13 cellular contexts compared by ENCODE assay signal in genomic region chr7:22192778-22193177, GRCh38.
DNase-seq lines count a peak whose midpoint lies in the region; ATAC-seq, FAIRE-seq and TF ChIP-seq lines count a peak whose summit lies in the region.
"Had no signal": no experiment of that assay in that cellular context is flagged by ENCODE, and none has a peak within 500 bp of the region (broad histone marks: within the 10 kb centered on the region; RNA-seq: fewer than 3 reads in every experiment).

No MANE protein-coding gene starts in this region.

- H3K9me3 ChIP-seq in ectodermal cell (ENCODE audit: control insufficient read depth, low read length): no peaks in the 10 kb centered on the region

- H3K4me3 Mint-ChIP-seq in nephron progenitor cell: peak overlapping the region; percentile 81
- no peak overlapping the region for H3K4me3 Mint-ChIP-seq in stimulated activated naive CD8-positive, alpha-beta T cell treated with anti-CD3 and anti-CD28 coated beads, Interleukin-15, amount 100 ng/mL, for 72 hours
- H3K4me3 Mint-ChIP-seq: effector memory CD8-positive, alpha-beta T cell had no signal

- no peaks in the 10 kb centered on the region for H3K36me3 ChIP-seq in ectodermal cell (ENCODE audit: control insufficient read depth, insufficient read depth, low read length)

- WGBS in ectodermal cell, 2 experiments: 38 to 43% methylated on average over 4 of the region's 4 CpGs

- no peak for TF ChIP-seq CTCF in nephron progenitor cell (IDR thresholded peaks at IDR 0.05)
- TF ChIP-seq CTCF in D721Med (IDR thresholded peaks at IDR 0.05; ENCODE audit: insufficient read depth, missing control alignments): no peak

- no peaks in the 10 kb centered on the region for H3K27me3 ChIP-seq in ectodermal cell (ENCODE audit: control insufficient read depth, insufficient read depth, low read length, poor library complexity, severe bottlenecking)

- peaks cover 10% of the 10 kb centered on the region for H3K27me3 Mint-ChIP-seq in nephron progenitor cell (ENCODE audit: low read depth, poor library complexity)
- peaks cover 6% of the 10 kb centered on the region for H3K27me3 Mint-ChIP-seq in stimulated activated naive CD8-positive, alpha-beta T cell treated with anti-CD3 and anti-CD28 coated beads, Interleukin-15, amount 100 ng/mL, for 72 hours

- no peaks in the 10 kb centered on the region for H3K36me3 Mint-ChIP-seq in nephron progenitor cell (ENCODE audit: low read depth)

- peaks cover 26% of the 10 kb centered on the region for H3K4me1 ChIP-seq in ectodermal cell (ENCODE audit: control insufficient read depth, insufficient read depth, low read length)

- no peaks in the 10 kb centered on the region for H3K9me3 Mint-ChIP-seq in nephron progenitor cell
- H3K9me3 Mint-ChIP-seq in stimulated activated naive CD8-positive, alpha-beta T cell treated with anti-CD3 and anti-CD28 coated beads, Interleukin-15, amount 100 ng/mL, for 72 hours: no peaks in the 10 kb centered on the region
- H3K9me3 Mint-ChIP-seq: effector memory CD8-positive, alpha-beta T cell had no signal

- peaks cover 64% of the 10 kb centered on the region for H3K4me1 Mint-ChIP-seq in nephron progenitor cell
- no peaks in the 10 kb centered on the region for H3K4me1 Mint-ChIP-seq in stimulated activated naive CD8-positive, alpha-beta T cell treated with anti-CD3 and anti-CD28 coated beads, Interleukin-15, amount 100 ng/mL, for 72 hours

- peak overlapping the region; percentile 47 for H3K4me3 ChIP-seq in ectodermal cell (ENCODE audit: insufficient read depth, low read depth, low read length)

- FAIRE-seq in D721Med (lab: Jason Lieb, UNC): no peak
- FAIRE-seq: GM19239 had no signal

- DNase-seq in DMS 273 treated with DMSO at 0.1 percent for 48 hours (lab: John Stamatoyannopoulos, UW) (peak; percentile 47), NCI-H2029 (lab: John Stamatoyannopoulos, UW) (peak; percentile 15), nephron progenitor cell (no peak), LoVo (ENCODE audit: low spot score) (no peak), D721Med (ENCODE audit: insufficient read length, low spot score) (no peak)
- no peak for DNase-seq in stimulated activated naive CD8-positive, alpha-beta T cell treated with anti-CD3 and anti-CD28 coated beads, Interleukin-15, amount 100 ng/mL, for 72 hours
- DNase-seq: activated T-cell treated with anti-CD3 and anti-CD28 coated beads, Interleukin-2, amount 50 U/mL, for 1 hour; effector memory CD8-positive, alpha-beta T cell; GM23248; posterior cingulate gyrus had no signal

- no peak overlapping the region for H3K27ac Mint-ChIP-seq in nephron progenitor cell
- no peak overlapping the region for H3K27ac Mint-ChIP-seq in stimulated activated naive CD8-positive, alpha-beta T cell treated with anti-CD3 and anti-CD28 coated beads, Interleukin-15, amount 100 ng/mL, for 72 hours
- H3K27ac Mint-ChIP-seq: effector memory CD8-positive, alpha-beta T cell had no signal

- no peak overlapping the region for H3K27ac ChIP-seq in ectodermal cell (ENCODE audit: insufficient read depth, low read depth, low read length, poor library complexity, severe bottlenecking)
- H3K27ac ChIP-seq: GM23248 had no signal

- no peak for ATAC-seq in HG02970 (IDR thresholded peaks at IDR 0.05; ENCODE audit: low FRiP score, unreplicated experiment)
- no peak for ATAC-seq in stimulated activated naive CD8-positive, alpha-beta T cell treated with anti-CD3 and anti-CD28 coated beads, Interleukin-15, amount 100 ng/mL, for 72 hours
- ATAC-seq: effector memory CD8-positive, alpha-beta T cell had no signal

Comparison
In these comparisons a context has a peak if more than half of its experiments do, and no peak if none do; other contexts are left out.
1. DNase-seq: peak in DMS 273 treated with DMSO at 0.1 percent for 48 hours (single experiment) and NCI-H2029 (single experiment); none in nephron progenitor cell (single experiment), LoVo (single experiment), D721Med (single experiment) and stimulated activated naive CD8-positive, alpha-beta T cell treated with anti-CD3 and anti-CD28 coated beads, Interleukin-15, amount 100 ng/mL, for 72 hours (0 of 2).